Comparison of ENCODE assay signal across 18 cellular contexts in the genomic region with DNA sequence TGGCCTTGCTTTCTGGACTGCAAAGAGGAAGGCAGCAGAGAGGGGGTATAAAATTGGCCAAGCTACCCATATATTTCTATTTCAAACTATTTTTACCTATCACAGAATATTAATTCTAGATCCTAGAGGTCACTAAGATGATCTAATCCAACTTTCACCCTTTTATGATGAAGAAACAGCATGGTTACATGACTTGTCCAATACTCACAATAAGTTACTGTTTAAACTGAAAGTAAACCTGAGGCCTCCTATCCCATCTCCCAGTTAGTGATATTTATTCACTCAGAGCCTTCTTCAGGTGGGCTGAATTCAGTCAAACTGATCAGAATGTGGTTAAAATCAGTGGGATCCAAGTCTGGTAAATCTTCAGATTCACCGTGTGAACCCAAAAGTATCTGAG.
A peak's percentile ranks its signal among the peaks of the same experiment; 100 is the strongest.
DNase-seq lines count a peak whose midpoint lies in the region; ATAC-seq, FAIRE-seq and TF ChIP-seq lines count a peak whose summit lies in the region.
"Had no signal": no experiment of that assay in that cellular context is flagged by ENCODE, and none has a peak within 500 bp of the region (broad histone marks: within the 10 kb centered on the region; RNA-seq: fewer than 3 reads in every experiment).

No MANE protein-coding gene starts in this region.

- intact Hi-C loops in PC-3 (cut with micrococcal nuclease) (no loop called here), Right ventricle myocardium inferior (cut with DNase I) (no loop called here)

- no peak overlapping the region for H3K4me3 Mint-ChIP-seq in GM23338
- H3K4me3 Mint-ChIP-seq: B cell; CD4-positive, alpha-beta T cell; HFFc6 had no signal

- TF ChIP-seq CTCF in KMS-11 (conservative IDR thresholded peaks at IDR 0.05; ENCODE audit: low read depth, low read length) = no peak
- no peak for TF ChIP-seq CTCF in PC-3 (conservative IDR thresholded peaks at IDR 0.05; ENCODE audit: low read depth, low read length)
- no peak for TF ChIP-seq CTCF in GM23338 (conservative IDR thresholded peaks at IDR 0.05; ENCODE audit: low read depth in 2 of 2)

- no peak overlapping the region for H3K27ac ChIP-seq in KMS-11
- H3K27ac ChIP-seq in PC-3 (ENCODE audit: low read length) = no peak overlapping the region
- H3K27ac ChIP-seq in GM23338 (ENCODE audit: low read depth) = no peak overlapping the region

- H3K4me1 Mint-ChIP-seq in GM23338 = no peaks in the 10 kb centered on the region; the same call in 2 of the 3 replicates
- H3K4me1 Mint-ChIP-seq: B cell had no signal

- H2AFZ ChIP-seq in KMS-11 (ENCODE audit: low read depth) (peak overlapping the region; percentile 26; the same call in 1 of the 2 replicates), PC-3 (ENCODE audit: low read length) (no peak overlapping the region), GM23338 (no peak overlapping the region)

- no peak overlapping the region for H3K9ac ChIP-seq in KMS-11
- no peak overlapping the region for H3K9ac ChIP-seq in PC-3 (ENCODE audit: low read length)

- no peaks in the 10 kb centered on the region for H3K9me3 ChIP-seq in PC-3 (ENCODE audit: low read length)
- H3K9me3 ChIP-seq: HAP-1 had no signal

- no peaks in the 10 kb centered on the region for H3K4me1 ChIP-seq in KMS-11 (ENCODE audit: low read depth, poor library complexity, severe bottlenecking)
- peaks cover 18% of the 10 kb centered on the region for H3K4me1 ChIP-seq in PC-3 (ENCODE audit: insufficient read depth, low read length)
- H3K4me1 ChIP-seq in GM23338 (ENCODE audit: insufficient read depth) = peaks cover 8% of the 10 kb centered on the region
- H3K4me1 ChIP-seq: HAP-1 had no signal

- H3K4me3 ChIP-seq in KMS-11 (IDR thresholded peaks at IDR 0.05; ENCODE audit: insufficient read depth, low read depth, low read length) (no peak overlapping the region), PC-3 (ENCODE audit: low read length) (no peak overlapping the region), GM23338 (no peak overlapping the region)
- H3K4me3 ChIP-seq: HAP-1 had no signal

- ATAC-seq in PC-3 (no peak), left lobe of liver (peak; percentile 84), HG02759 (IDR thresholded peaks at IDR 0.05; ENCODE audit: unreplicated experiment) (no peak), Right ventricle myocardium inferior (no peak), GM23338 (no peak)

- BruUV-seq in PC-3 (replicated peaks; lab: Mats Ljungman, UMichigan) = no TSS peak

- H3F3A ChIP-seq in PC-3 (ENCODE audit: low read length, unreplicated experiment) = no peaks in the 10 kb centered on the region
- no peaks in the 10 kb centered on the region for H3F3A ChIP-seq in GM23338 (replicated peaks; ENCODE audit: low read depth)

- H3K27me3 ChIP-seq in KMS-11 (ENCODE audit: insufficient read depth, low read depth) = no peaks in the 10 kb centered on the region
- H3K27me3 ChIP-seq in PC-3 (ENCODE audit: low read length) = no peaks in the 10 kb centered on the region
- no peaks in the 10 kb centered on the region for H3K27me3 ChIP-seq in GM23338 (ENCODE audit: insufficient read depth)

- no peaks in the 10 kb centered on the region for H3K9me3 Mint-ChIP-seq in GM23338

- no peaks in the 10 kb centered on the region for H4K20me1 ChIP-seq in KMS-11 (ENCODE audit: insufficient read depth)
- H4K20me1 ChIP-seq in PC-3 (ENCODE audit: low read length) = no peaks in the 10 kb centered on the region
- H4K20me1 ChIP-seq in GM23338 (replicated peaks; ENCODE audit: insufficient read depth) = no peaks in the 10 kb centered on the region

- H3K9me2 ChIP-seq in PC-3 (replicated peaks; ENCODE audit: low read length) = no peaks in the 10 kb centered on the region
- H3K9me2 ChIP-seq in GM23338 (ENCODE audit: insufficient read depth) = 0 out of 2 replicates have a peak, but pooled peaks cover 3% of the 10 kb centered on the region

- no peak overlapping the region for H3K27ac Mint-ChIP-seq in GM23338
- H3K27ac Mint-ChIP-seq: B cell; CD4-positive, alpha-beta T cell; HFFc6 had no signal

- H3K79me2 ChIP-seq in KMS-11 (ENCODE audit: insufficient read depth, low read depth) = no peaks in the 10 kb centered on the region
- H3K79me2 ChIP-seq in PC-3 (ENCODE audit: low read length) = no peaks in the 10 kb centered on the region
- no peaks in the 10 kb centered on the region for H3K79me2 ChIP-seq in GM23338 (replicated peaks; ENCODE audit: insufficient read depth)

- H3K4me2 ChIP-seq in KMS-11 (no peak overlapping the region), PC-3 (ENCODE audit: low read length) (0 out of 2 replicates have a peak overlapping the region, but pooled peaks have one; percentile 24), GM23338 (no peak overlapping the region)

- H3K36me3 Mint-ChIP-seq in GM23338 (ENCODE audit: low read depth) = no peaks in the 10 kb centered on the region

- CTCF ChIA-PET in PC-3 (lab: Charles Lee) = no interaction called here

- no peaks in the 10 kb centered on the region for H3K27me3 Mint-ChIP-seq in GM23338 (ENCODE audit: insufficient read depth, low read depth, poor library complexity)
- H3K27me3 Mint-ChIP-seq: B cell; CD4-positive, alpha-beta T cell had no signal

- no peak for TF ChIP-seq POLR2A in GM12891 (IDR thresholded peaks at IDR 0.05; ENCODE audit: low read depth, low read length)

- POLR2A ChIA-PET in PC-3 (lab: Charles Lee; ENCODE audit: unreplicated experiment) = no interaction called here

- no peaks in the 10 kb centered on the region for H3K36me3 ChIP-seq in KMS-11 (ENCODE audit: insufficient read depth)
- H3K36me3 ChIP-seq in PC-3 (ENCODE audit: low read depth, low read length) = no peaks in the 10 kb centered on the region
- H3K36me3 ChIP-seq in GM23338 (ENCODE audit: insufficient read depth) = no peaks in the 10 kb centered on the region
- H3K36me3 ChIP-seq: HAP-1 had no signal

- no peak for FAIRE-seq in GM12891 (lab: Jason Lieb, UNC)
- FAIRE-seq: A204.1, GM12892, H1, HTR-8/SVneo had no signal

- DNase-seq in PC-3 (no peak), left lobe of liver (ENCODE audit: low spot score) (no peak), Right ventricle myocardium inferior (ENCODE audit: missing footprints) (no peak), GM23338 (ENCODE audit: low spot score) (no peak), GM12891 (ENCODE audit: insufficient read length, low spot score) (no peak)
- DNase-seq: C1 segment of cervical spinal cord; Calu3; CD4-positive, alpha-beta T cell; DMS 273 treated with DMSO at 0.1 percent for 48 hours; HFFc6 had no signal

TF ChIP-seq in GM23338, 12 proteins besides CTCF, POLR2A, EP300 and RAD21 (continues in another document):
- TF ChIP-seq JUNB (IDR thresholded peaks at IDR 0.05; ENCODE audit: unreplicated experiment) = no peak
- TF ChIP-seq, protein P1, sequence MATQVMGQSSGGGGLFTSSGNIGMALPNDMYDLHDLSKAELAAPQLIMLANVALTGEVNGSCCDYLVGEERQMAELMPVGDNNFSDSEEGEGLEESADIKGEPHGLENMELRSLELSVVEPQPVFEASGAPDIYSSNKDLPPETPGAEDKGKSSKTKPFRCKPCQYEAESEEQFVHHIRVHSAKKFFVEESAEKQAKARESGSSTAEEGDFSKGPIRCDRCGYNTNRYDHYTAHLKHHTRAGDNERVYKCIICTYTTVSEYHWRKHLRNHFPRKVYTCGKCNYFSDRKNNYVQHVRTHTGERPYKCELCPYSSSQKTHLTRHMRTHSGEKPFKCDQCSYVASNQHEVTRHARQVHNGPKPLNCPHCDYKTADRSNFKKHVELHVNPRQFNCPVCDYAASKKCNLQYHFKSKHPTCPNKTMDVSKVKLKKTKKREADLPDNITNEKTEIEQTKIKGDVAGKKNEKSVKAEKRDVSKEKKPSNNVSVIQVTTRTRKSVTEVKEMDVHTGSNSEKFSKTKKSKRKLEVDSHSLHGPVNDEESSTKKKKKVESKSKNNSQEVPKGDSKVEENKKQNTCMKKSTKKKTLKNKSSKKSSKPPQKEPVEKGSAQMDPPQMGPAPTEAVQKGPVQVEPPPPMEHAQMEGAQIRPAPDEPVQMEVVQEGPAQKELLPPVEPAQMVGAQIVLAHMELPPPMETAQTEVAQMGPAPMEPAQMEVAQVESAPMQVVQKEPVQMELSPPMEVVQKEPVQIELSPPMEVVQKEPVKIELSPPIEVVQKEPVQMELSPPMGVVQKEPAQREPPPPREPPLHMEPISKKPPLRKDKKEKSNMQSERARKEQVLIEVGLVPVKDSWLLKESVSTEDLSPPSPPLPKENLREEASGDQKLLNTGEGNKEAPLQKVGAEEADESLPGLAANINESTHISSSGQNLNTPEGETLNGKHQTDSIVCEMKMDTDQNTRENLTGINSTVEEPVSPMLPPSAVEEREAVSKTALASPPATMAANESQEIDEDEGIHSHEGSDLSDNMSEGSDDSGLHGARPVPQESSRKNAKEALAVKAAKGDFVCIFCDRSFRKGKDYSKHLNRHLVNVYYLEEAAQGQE (IDR thresholded peaks at IDR 0.05; ENCODE audit: unreplicated experiment) = no peak
- TF ChIP-seq ZNF331 (CRISPR knock-in tag; IDR thresholded peaks at IDR 0.05; ENCODE audit: low read depth) = no peak
- no peak for TF ChIP-seq EZH2 (IDR thresholded peaks at IDR 0.05; ENCODE audit: low read depth, unreplicated experiment)

TF ChIP-seq in GM12891, 5 proteins besides CTCF, POLR2A, EP300 and RAD21:
- TF ChIP-seq SPI1 (IDR thresholded peaks at IDR 0.05; ENCODE audit: low read depth, low read length) = no peak
- TF ChIP-seq TAF1 (IDR thresholded peaks at IDR 0.05; ENCODE audit: low read depth, low read length) = no peak
- TF ChIP-seq POLR2AphosphoS5 (IDR thresholded peaks at IDR 0.05; ENCODE audit: low read depth, low read length) = no peak
- no peak for TF ChIP-seq POU2F2 (IDR thresholded peaks at IDR 0.05; ENCODE audit: low read depth, low read length)
- no peak for TF ChIP-seq PAX5 (IDR thresholded peaks at IDR 0.05; ENCODE audit: insufficient read depth, low read length, severe bottlenecking)
